Comparison of ENCODE assay signal across 8 cellular contexts in the genomic region with DNA sequence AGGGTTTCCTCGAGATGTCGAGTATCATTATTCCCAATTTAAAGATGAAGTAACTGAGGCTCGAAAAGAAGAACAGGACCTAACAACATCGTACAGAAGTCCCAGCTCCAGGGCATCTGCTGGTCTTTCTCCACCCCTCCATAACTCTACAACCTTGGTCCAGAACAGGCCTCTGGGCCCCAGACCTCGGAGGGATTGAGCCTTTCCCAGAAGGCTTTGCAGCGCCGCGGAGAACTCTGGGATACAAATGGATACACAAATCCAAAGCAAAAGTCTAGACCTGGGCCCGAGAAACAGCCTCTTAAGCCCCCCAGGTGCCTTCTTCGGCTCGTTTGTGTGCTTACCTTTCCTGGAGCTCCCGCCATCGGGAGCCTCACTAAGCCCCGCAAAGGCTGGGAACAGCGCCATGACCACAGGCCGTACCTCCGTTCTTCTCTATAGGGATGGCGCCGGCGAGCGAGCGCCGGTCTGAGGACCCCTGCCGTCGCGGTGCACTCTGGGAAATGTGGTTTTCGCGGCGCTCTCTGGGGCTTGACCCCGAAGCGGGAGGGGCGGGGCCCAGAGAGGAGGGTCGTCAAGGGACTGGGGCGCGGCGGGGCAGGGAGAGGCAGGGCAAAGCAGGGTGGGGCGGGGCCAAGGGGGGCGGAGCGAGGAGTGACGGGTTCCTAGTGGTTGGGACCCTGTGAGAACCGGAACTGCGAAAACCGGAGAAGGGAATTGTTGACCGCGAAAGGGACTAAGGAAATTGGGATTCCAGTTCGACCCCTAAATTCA. TPM values are rescaled to one million over a fixed set of nuclear protein-coding genes. Genes with fewer than 3 reads are reported as not detected.
DNase-seq lines count a peak whose midpoint lies in the region; ATAC-seq, FAIRE-seq and TF ChIP-seq lines count a peak whose summit lies in the region.

A gene with protein sequence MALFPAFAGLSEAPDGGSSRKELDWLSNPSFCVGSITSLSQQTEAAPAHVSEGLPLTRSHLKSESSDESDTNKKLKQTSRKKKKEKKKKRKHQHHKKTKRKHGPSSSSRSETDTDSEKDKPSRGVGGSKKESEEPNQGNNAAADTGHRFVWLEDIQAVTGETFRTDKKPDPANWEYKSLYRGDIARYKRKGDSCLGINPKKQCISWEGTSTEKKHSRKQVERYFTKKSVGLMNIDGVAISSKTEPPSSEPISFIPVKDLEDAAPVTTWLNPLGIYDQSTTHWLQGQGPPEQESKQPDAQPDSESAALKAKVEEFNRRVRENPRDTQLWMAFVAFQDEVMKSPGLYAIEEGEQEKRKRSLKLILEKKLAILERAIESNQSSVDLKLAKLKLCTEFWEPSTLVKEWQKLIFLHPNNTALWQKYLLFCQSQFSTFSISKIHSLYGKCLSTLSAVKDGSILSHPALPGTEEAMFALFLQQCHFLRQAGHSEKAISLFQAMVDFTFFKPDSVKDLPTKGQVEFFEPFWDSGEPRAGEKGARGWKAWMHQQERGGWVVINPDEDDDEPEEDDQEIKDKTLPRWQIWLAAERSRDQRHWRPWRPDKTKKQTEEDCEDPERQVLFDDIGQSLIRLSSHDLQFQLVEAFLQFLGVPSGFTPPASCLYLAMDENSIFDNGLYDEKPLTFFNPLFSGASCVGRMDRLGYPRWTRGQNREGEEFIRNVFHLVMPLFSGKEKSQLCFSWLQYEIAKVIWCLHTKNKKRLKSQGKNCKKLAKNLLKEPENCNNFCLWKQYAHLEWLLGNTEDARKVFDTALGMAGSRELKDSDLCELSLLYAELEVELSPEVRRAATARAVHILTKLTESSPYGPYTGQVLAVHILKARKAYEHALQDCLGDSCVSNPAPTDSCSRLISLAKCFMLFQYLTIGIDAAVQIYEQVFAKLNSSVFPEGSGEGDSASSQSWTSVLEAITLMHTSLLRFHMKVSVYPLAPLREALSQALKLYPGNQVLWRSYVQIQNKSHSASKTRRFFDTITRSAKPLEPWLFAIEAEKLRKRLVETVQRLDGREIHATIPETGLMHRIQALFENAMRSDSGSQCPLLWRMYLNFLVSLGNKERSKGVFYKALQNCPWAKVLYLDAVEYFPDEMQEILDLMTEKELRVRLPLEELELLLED (minus strand): TSS at position 445 of the 774 bp plus-strand sequence. CDS start 37 bp downstream, at position 408.

- no peaks in the 10 kb centered on the region for H3K9me3 Mint-ChIP-seq in activated naive CD8-positive, alpha-beta T cell treated with anti-CD3 and anti-CD28 coated beads, Interleukin-2, amount 10 ng/mL, durations not matched to agents 7 days and 5 days

- TF ChIP-seq POLR2A in GM12891 (IDR thresholded peaks at IDR 0.05; ENCODE audit: low read depth, low read length) (peak; percentile 68), ovary (IDR thresholded peaks at IDR 0.05) (no peak), thyroid gland (IDR thresholded peaks at IDR 0.05) (peak in 1 of 2 donors; percentile 65)

- ATAC-seq in HG02798 (IDR thresholded peaks at IDR 0.05; ENCODE audit: poor library complexity, unreplicated experiment) (peak; percentile 96), Right ventricle myocardium inferior (peak; percentile 100)
- peak; percentile 96 for ATAC-seq in activated naive CD8-positive, alpha-beta T cell treated with anti-CD3 and anti-CD28 coated beads, Interleukin-2, amount 10 ng/mL, durations not matched to agents 7 days and 5 days (ENCODE audit: low read depth)

- peak; percentile 82 for DNase-seq in GM12891 (ENCODE audit: insufficient read length, low spot score)
- DNase-seq in NCI-H1417 treated with DMSO at 0.1 percent for 48 hours (lab: John Stamatoyannopoulos, UW): peak; percentile 73
- peak; percentile 90 to 93 for DNase-seq in SW 1271 (lab: John Stamatoyannopoulos, UW)
- DNase-seq in activated naive CD8-positive, alpha-beta T cell treated with anti-CD3 and anti-CD28 coated beads, Interleukin-2, amount 10 ng/mL, durations not matched to agents 7 days and 5 days: peak; percentile 97
- DNase-seq in Right ventricle myocardium inferior (ENCODE audit: missing footprints): peak; percentile 100
- DNase-seq in ovary: peak; percentile 98 to 100 (median 99)
- DNase-seq in thyroid gland: peak; percentile 99 to 100

- no peaks in the 10 kb centered on the region for H3K36me3 ChIP-seq in ovary
- no peaks in the 10 kb centered on the region for H3K36me3 ChIP-seq in thyroid gland

- peaks cover 2% of the 10 kb centered on the region for H3K36me3 Mint-ChIP-seq in activated naive CD8-positive, alpha-beta T cell treated with anti-CD3 and anti-CD28 coated beads, Interleukin-2, amount 10 ng/mL, durations not matched to agents 7 days and 5 days

- H3K27me3 ChIP-seq in ovary (no peaks in the 10 kb centered on the region), thyroid gland (no peaks in the 10 kb centered on the region)

- peak within 1 kb of the TSS; percentile 59 for H3K4me3 ChIP-seq in ovary
- H3K4me3 ChIP-seq in thyroid gland (replicated peaks in 1 of 3): peak within 1 kb of the TSS; percentile 48 to 79 (median 72)

- H3K9me3 ChIP-seq in ovary (no peaks in the 10 kb centered on the region), thyroid gland (no peaks in the 10 kb centered on the region)

- H3K27ac ChIP-seq in ovary (peak within 1 kb of the TSS; percentile 46 to 55), thyroid gland (peak within 1 kb of the TSS; percentile 69 to 88 (median 87))

- FAIRE-seq in GM12891 (lab: Jason Lieb, UNC): peak; percentile 98

- H3K4me3 Mint-ChIP-seq in activated naive CD8-positive, alpha-beta T cell treated with anti-CD3 and anti-CD28 coated beads, Interleukin-2, amount 10 ng/mL, durations not matched to agents 7 days and 5 days: peak within 1 kb of the TSS; percentile 94

- peak within 1 kb of the TSS; percentile 89 for H3K27ac Mint-ChIP-seq in activated naive CD8-positive, alpha-beta T cell treated with anti-CD3 and anti-CD28 coated beads, Interleukin-2, amount 10 ng/mL, durations not matched to agents 7 days and 5 days

- H3K27me3 Mint-ChIP-seq in activated naive CD8-positive, alpha-beta T cell treated with anti-CD3 and anti-CD28 coated beads, Interleukin-2, amount 10 ng/mL, durations not matched to agents 7 days and 5 days: peaks cover 20% of the 10 kb centered on the region

- H3K4me1 ChIP-seq in ovary (ENCODE audit: insufficient read depth) (peaks cover 7% of the 10 kb centered on the region), thyroid gland (peaks cover 7 to 12% of the 10 kb centered on the region in 2 donors)

- TF ChIP-seq CTCF in ovary (IDR thresholded peaks at IDR 0.05) (no peak), thyroid gland (IDR thresholded peaks at IDR 0.05) (no peak)

- POLR2A ChIA-PET in activated naive CD8-positive, alpha-beta T cell treated with anti-CD3 and anti-CD28 coated beads, Interleukin-2, amount 10 ng/mL, durations not matched to agents 7 days and 5 days (lab: Charles Lee): interaction anchor here (0.7 to 2.2 kb wide), 5 partner anchors 10 to 65 kb away, joined by 3 to 12 read pairs (median 7); partner anchors contain the start of gene CALM1

- TF ChIP-seq EP300 in ovary (IDR thresholded peaks at IDR 0.05): no peak

- intact Hi-C loops in Right ventricle myocardium inferior (cut with DNase I) (loop anchor here (1.0 to 5.0 kb wide), 3 partner anchors 51 to 427 kb away; partner anchors contain the start of gene CALM1), ovary (cut with DNase I) (loop anchor here in 1 of 4 donors (5.0 kb wide), 1 partner anchor 66 kb away; the partner anchor contains the start of gene CALM1), thyroid gland (cut with DNase I) (loop anchor here (10.0 kb wide), 1 partner anchor 53 kb away; no protein-coding TSS in a partner anchor)

- WGBS in ovary, 3 donors: 2 to 4% (median 3%) methylated on average over 46 of the region's 46 CpGs
- 4 to 7% methylated on average over 33 to 39 of the region's 46 CpGs for WGBS in thyroid gland, 2 donors

- H3K4me1 Mint-ChIP-seq in activated naive CD8-positive, alpha-beta T cell treated with anti-CD3 and anti-CD28 coated beads, Interleukin-2, amount 10 ng/mL, durations not matched to agents 7 days and 5 days: peaks cover 18% of the 10 kb centered on the region

TF ChIP-seq in GM12891, 5 proteins besides CTCF, POLR2A, EP300 and RAD21:
- TF ChIP-seq POU2F2 (IDR thresholded peaks at IDR 0.05; ENCODE audit: low read depth, low read length) (no peak), SPI1 (IDR thresholded peaks at IDR 0.05; ENCODE audit: low read depth, low read length) (peak; percentile 54), PAX5 (IDR thresholded peaks at IDR 0.05; ENCODE audit: insufficient read depth, low read length, severe bottlenecking) (peak; percentile 27), TAF1 (IDR thresholded peaks at IDR 0.05; ENCODE audit: low read depth, low read length) (peak; percentile 56; the same call in 1 of the 2 replicates), POLR2AphosphoS5 (IDR thresholded peaks at IDR 0.05; ENCODE audit: low read depth, low read length) (peak; percentile 83)

RNA-seq across cellular contexts. Expression of the gene that starts here (rescaled TPM):
- polyA plus RNA-seq in GM12891 (2012; ENCODE audit: low read depth, missing spikeins): 8.8 TPM
- total RNA-seq in activated naive CD8-positive, alpha-beta T cell treated with anti-CD3 and anti-CD28 coated beads, Interleukin-2, amount 10 ng/mL, durations not matched to agents 7 days and 5 days: 10 to 100 TPM; 25.4 TPM
- total RNA-seq in Right ventricle myocardium inferior (11.2 TPM), ovary (10 to 100 TPM in 6 of 7 donors, 1 to 10 TPM in 1; 9.9 to 28.5 (median 16.3) TPM), thyroid gland (10 to 100 TPM; 21.7 to 38.7 (median 26.7) TPM)
- polyA plus RNA-seq in ovary: 1 to 10 TPM; 7.7 to 9.3 TPM

Comparison
In these comparisons a context has a peak if more than half of its experiments do, and no peak if none do; other contexts are left out.
1. Peak in every context shown above with its lines: DNase-seq, ATAC-seq, H3K4me3 ChIP-seq and H3K27ac ChIP-seq.